Comparison of ENCODE assay signal across 19 cellular contexts in genomic region chr15:58171476-58172061, GRCh38. TPM values are rescaled to one million over a fixed set of nuclear protein-coding genes. Genes with fewer than 3 reads are reported as not detected.
DNase-seq lines count a peak whose midpoint lies in the region; ATAC-seq, FAIRE-seq and TF ChIP-seq lines count a peak whose summit lies in the region.
"Had no signal": no experiment of that assay in that cellular context is flagged by ENCODE, and none has a peak within 500 bp of the region (broad histone marks: within the 10 kb centered on the region; RNA-seq: fewer than 3 reads in every experiment).

No MANE protein-coding gene starts in this region.

- FAIRE-seq in HepG2 (lab: Jason Lieb, UNC) = no peak
- no peak for FAIRE-seq in H1 (lab: Jason Lieb, UNC)
- no peak for FAIRE-seq in D721Med (lab: Jason Lieb, UNC)
- FAIRE-seq: G401.6, GM12892, GM18507, H54 had no signal

- peaks cover 10% of the 10 kb centered on the region for H3K4me1 Mint-ChIP-seq in neural progenitor cell
- H3K4me1 Mint-ChIP-seq: CD4-positive, CD25-positive, alpha-beta regulatory T cell; CD8-positive, alpha-beta memory T cell had no signal

- peaks cover 9% of the 10 kb centered on the region for H3F3A ChIP-seq in neural progenitor cell (ENCODE audit: low read depth)

- no peak overlapping the region for H3K4me3 Mint-ChIP-seq in neural progenitor cell
- H3K4me3 Mint-ChIP-seq: CD4-positive, CD25-positive, alpha-beta regulatory T cell; CD8-positive, alpha-beta memory T cell had no signal

- H2BK20ac ChIP-seq in H1 (ENCODE audit: low read length) = no peak overlapping the region

- H3K23ac ChIP-seq in H1 (ENCODE audit: insufficient read length) = no peak overlapping the region

- no peak overlapping the region for H3K14ac ChIP-seq in H1 (ENCODE audit: insufficient read length)

- H3K9me3 Mint-ChIP-seq in neural progenitor cell = no peaks in the 10 kb centered on the region
- H3K9me3 Mint-ChIP-seq: CD8-positive, alpha-beta memory T cell had no signal

- H3K27me3 Mint-ChIP-seq in neural progenitor cell (ENCODE audit: insufficient read depth, low read depth) = peaks cover 4% of the 10 kb centered on the region

- H2BK15ac ChIP-seq in H1 (ENCODE audit: low read length) = no peak overlapping the region

- no peak overlapping the region for H4K5ac ChIP-seq in H1 (ENCODE audit: insufficient read length, low read depth, low read length)

- TF ChIP-seq RAD21 in HepG2 (CRISPR knock-in tag; IDR thresholded peaks at IDR 0.05) (no peak), H1 (IDR thresholded peaks at IDR 0.05 in 1 of 2, conservative IDR thresholded peaks at IDR 0.05 in 1 of 2; ENCODE audit: low read depth in 2 of 2, low read length in 2 of 2) (no peak)

- no peak for DNase-seq in HepG2 (ENCODE audit: low spot score)
- no peak for DNase-seq in right lobe of liver
- no peak for DNase-seq in H1 (ENCODE audit: low read depth in 1 of 2, low spot score in 2 of 2)
- DNase-seq in neural progenitor cell (ENCODE audit: low spot score) = peak; percentile 15
- no peak for DNase-seq in NCI-H226
- DNase-seq in D721Med (ENCODE audit: insufficient read length, low spot score) = no peak
- DNase-seq: BE2C; C1 segment of cervical spinal cord; CD4-positive, CD25-positive, alpha-beta regulatory T cell; CD8-positive, alpha-beta memory T cell; COR-L47; GM23248 had no signal

- no peak for ATAC-seq in HepG2
- ATAC-seq in right lobe of liver = no peak
- ATAC-seq in HG02571 (IDR thresholded peaks at IDR 0.05; ENCODE audit: unreplicated experiment) = no peak
- ATAC-seq: HCT116 had no signal

- H4K20me1 ChIP-seq in HepG2 (ENCODE audit: insufficient read depth, low read length) (no peaks in the 10 kb centered on the region), H1 (replicated peaks in 1 of 2; ENCODE audit: control insufficient read depth in 1 of 2, insufficient read depth in 2 of 2, low read length in 2 of 2) (no peaks in the 10 kb centered on the region), neural progenitor cell (ENCODE audit: low read depth) (no peaks in the 10 kb centered on the region)

- no peak overlapping the region for H3K56ac ChIP-seq in H1 (replicated peaks; ENCODE audit: insufficient read length, low read depth, low read length)

- WGBS in HepG2 (ENCODE audit: low lambda C conversion rate) = 8% methylated on average over 1 of the region's 1 CpG
- 100% methylated on average over 1 of the region's 1 CpG for WGBS in right lobe of liver (ENCODE audit: insufficient coverage, low coverage, low lambda C conversion rate, missing lambda C conversion rate)
- WGBS in H1 (ENCODE audit: extremely low coverage in 1 of 2, insufficient coverage in 1 of 2, insufficient read length in 1 of 2, insufficient replicate concordance in 2 of 2, low coverage in 1 of 2, low lambda C conversion rate in 2 of 2, missing lambda C conversion rate in 1 of 2), 2 experiments = 92% methylated on average over 1 of the region's 1 CpG; no CpG with 5 or more reads in 1 of the 2 experiments

- no peaks in the 10 kb centered on the region for H3K9me3 ChIP-seq in HepG2 (ENCODE audit: low read length)
- no peaks in the 10 kb centered on the region for H3K9me3 ChIP-seq in right lobe of liver
- H3K9me3 ChIP-seq in H1 (ENCODE audit: insufficient read depth in 2 of 2, low read depth in 1 of 2, low read length in 1 of 2) = no peaks in the 10 kb centered on the region
- no peaks in the 10 kb centered on the region for H3K9me3 ChIP-seq in neural progenitor cell (ENCODE audit: low read depth)
- H3K9me3 ChIP-seq: BE2C had no signal

- H2BK120ac ChIP-seq in H1 (replicated peaks; ENCODE audit: low read depth, low read length) = no peak overlapping the region

- in situ Hi-C loops in HepG2 (cut with HindIII; ENCODE audit: extremely low pct_ligation_motif_present, low pct_unique_long_range_greater_than_20kb) = no loop called here

- H3K79me2 ChIP-seq in HepG2 (ENCODE audit: insufficient read depth, low read length) (no peaks in the 10 kb centered on the region), H1 (ENCODE audit: control insufficient read depth in 1 of 2, insufficient read depth in 2 of 2, low read length in 2 of 2) (no peaks in the 10 kb centered on the region), neural progenitor cell (ENCODE audit: low read depth) (no peaks in the 10 kb centered on the region)

- H3K27ac Mint-ChIP-seq in neural progenitor cell = no peak overlapping the region
- H3K27ac Mint-ChIP-seq: CD4-positive, CD25-positive, alpha-beta regulatory T cell; CD8-positive, alpha-beta memory T cell had no signal

- H3K4me1 ChIP-seq in HepG2 (ENCODE audit: insufficient read depth, low read length) (peaks cover 26% of the 10 kb centered on the region), right lobe of liver (no peaks in the 10 kb centered on the region), H1 (replicated peaks in 1 of 4; ENCODE audit: control insufficient read depth in 3 of 4, insufficient read depth in 4 of 4, low read length in 3 of 4) (no peaks in the 10 kb centered on the region), neural progenitor cell (peaks cover 17% of the 10 kb centered on the region)

- H3K9ac ChIP-seq in HepG2 (ENCODE audit: insufficient read depth, low read depth, low read length) = no peak overlapping the region
- H3K9ac ChIP-seq in H1 (replicated peaks in 1 of 4; ENCODE audit: extremely low read depth in 1 of 4, low read depth in 3 of 4, low read length in 3 of 4) = no peak overlapping the region
- no peak overlapping the region for H3K9ac ChIP-seq in neural progenitor cell
- H3K9ac ChIP-seq: GM23248 had no signal

- no peak overlapping the region for H2BK12ac ChIP-seq in H1 (ENCODE audit: low read depth, low read length)

- H3K4me2 ChIP-seq in HepG2 (ENCODE audit: low read depth, low read length) (no peak overlapping the region), H1 (ENCODE audit: insufficient read depth in 1 of 2, low read depth in 2 of 2, low read length in 2 of 2) (no peak overlapping the region), neural progenitor cell (no peak overlapping the region)

- no peaks in the 10 kb centered on the region for H3K27me3 ChIP-seq in HepG2 (ENCODE audit: control insufficient read depth in 1 of 2, insufficient read depth in 2 of 2, low read length in 2 of 2)
- no peaks in the 10 kb centered on the region for H3K27me3 ChIP-seq in right lobe of liver
- no peaks in the 10 kb centered on the region; a peak in 1 of 7 replicates for H3K27me3 ChIP-seq in H1 (replicated peaks in 1 of 4; ENCODE audit: control insufficient read depth in 3 of 4, extremely low read depth in 1 of 4, insufficient read depth in 3 of 4, low read length in 3 of 4)
- no peaks in the 10 kb centered on the region for H3K27me3 ChIP-seq in neural progenitor cell
- H3K27me3 ChIP-seq: BE2C had no signal

- POLR2A ChIA-PET in HepG2 (lab: Yijun Ruan, JAX) = no interaction called here
- POLR2A ChIA-PET in H1 (lab: Charles Lee; ENCODE audit: partially characterized antibody) = no interaction called here

- H3K27ac ChIP-seq in HepG2 (ENCODE audit: extremely low read length, insufficient read depth, low read length) = no peak overlapping the region
- H3K27ac ChIP-seq in right lobe of liver = no peak overlapping the region
- no peak overlapping the region for H3K27ac ChIP-seq in H1 (ENCODE audit: low read depth, low read length)
- no peak overlapping the region for H3K27ac ChIP-seq in neural progenitor cell
- H3K27ac ChIP-seq: GM23248 had no signal

- H3K23me2 ChIP-seq in H1 (ENCODE audit: low read depth, low read length) = no peaks in the 10 kb centered on the region

- no peak overlapping the region for H4K91ac ChIP-seq in H1 (replicated peaks; ENCODE audit: insufficient read length, low read length)

- no peak overlapping the region for H4K8ac ChIP-seq in H1 (ENCODE audit: extremely low read depth, insufficient read depth, low read length)

- CTCF ChIA-PET in HepG2 (lab: Yijun Ruan, JAX; ENCODE audit: low intra/inter-chr PET ratio, low total read pairs) = no interaction called here
- CTCF ChIA-PET in H1 (lab: Charles Lee; ENCODE audit: partially characterized antibody) = interaction anchor here (0.6 to 4.8 kb wide), 3 partner anchors 10 to 300 kb away, joined by 3 to 20 read pairs (median 4); partner anchors contain the start of gene ALDH1A2

- TF ChIP-seq CTCF in HepG2 (CRISPR knock-in tag; IDR thresholded peaks at IDR 0.05) = no peak
- TF ChIP-seq CTCF in right lobe of liver (IDR thresholded peaks at IDR 0.05) = no peak
- no peak for TF ChIP-seq CTCF in H1 (IDR thresholded peaks at IDR 0.05; ENCODE audit: control extremely low read depth in 1 of 3, insufficient read depth in 1 of 3, low read depth in 1 of 3, low read length in 3 of 3)
- no peak for TF ChIP-seq CTCF in neural progenitor cell (IDR thresholded peaks at IDR 0.05)
- TF ChIP-seq CTCF in D721Med (IDR thresholded peaks at IDR 0.05; ENCODE audit: insufficient read depth, missing control alignments) = no peak

- no peaks in the 10 kb centered on the region for H3K36me3 ChIP-seq in HepG2 (replicated peaks in 1 of 2; ENCODE audit: control insufficient read depth in 1 of 2, insufficient read depth in 2 of 2, low read length in 2 of 2)
- peaks cover 0 to 90% (median 16%) of the 10 kb centered on the region in 4 donors for H3K36me3 ChIP-seq in right lobe of liver
- no peaks in the 10 kb centered on the region for H3K36me3 ChIP-seq in H1 (ENCODE audit: control insufficient read depth in 2 of 4, insufficient read depth in 4 of 4, low read length in 3 of 4)
- no peaks in the 10 kb centered on the region for H3K36me3 ChIP-seq in neural progenitor cell
- H3K36me3 ChIP-seq: BE2C had no signal

- H2BK5ac ChIP-seq in H1 (ENCODE audit: low read depth, low read length) = no peak overlapping the region

- no TSS peak for BruUV-seq in HepG2 (replicated peaks; lab: Mats Ljungman, UMichigan)

- intact Hi-C loops in HepG2 (cut with micrococcal nuclease; ENCODE audit: unreplicated experiment) (no loop called here), right lobe of liver (cut with DNase I) (loop anchor here in 1 of 2 donors (10.0 kb wide), 1 partner anchor 57 kb away; no protein-coding TSS in a partner anchor)

- H3K18ac ChIP-seq in H1 (ENCODE audit: extremely low read depth, low read length) = no peak overlapping the region

- H2AK5ac ChIP-seq in H1 (ENCODE audit: low read depth, low read length) = no peak overlapping the region

- no peak overlapping the region for H3K4ac ChIP-seq in H1 (replicated peaks; ENCODE audit: insufficient read length, low read depth, low read length)

- TF ChIP-seq EP300 in HepG2 (IDR thresholded peaks at IDR 0.05; ENCODE audit: low read depth in 2 of 2, low read length in 2 of 2) = no peak
- TF ChIP-seq EP300 in HepG2 (CRISPR knock-in tag; IDR thresholded peaks at IDR 0.05; ENCODE audit: borderline replicate concordance) = no peak
- no peak for TF ChIP-seq EP300 in H1 (IDR thresholded peaks at IDR 0.05; ENCODE audit: borderline replicate concordance in 1 of 2, low read depth in 2 of 2, low read length in 2 of 2)

- no peaks in the 10 kb centered on the region for H3K36me3 Mint-ChIP-seq in neural progenitor cell
- H3K36me3 Mint-ChIP-seq: CD4-positive, CD25-positive, alpha-beta regulatory T cell; CD8-positive, alpha-beta memory T cell had no signal

- no peak overlapping the region for H2AFZ ChIP-seq in HepG2 (ENCODE audit: low read length)
- peak overlapping the region; percentile 73; the same call in 1 of the 2 replicates for H2AFZ ChIP-seq in H1 (ENCODE audit: low read length)
- H2AFZ ChIP-seq in neural progenitor cell (replicated peaks) = peak overlapping the region; percentile 11
- H2AFZ ChIP-seq: GM23248 had no signal

- no peak overlapping the region for H3K4me3 ChIP-seq in HepG2 (replicated peaks in 1 of 3; ENCODE audit: insufficient read depth in 1 of 3, low read depth in 2 of 3, low read length in 3 of 3)
- no peak overlapping the region for H3K4me3 ChIP-seq in right lobe of liver
- no peak overlapping the region for H3K4me3 ChIP-seq in H1 (ENCODE audit: extremely low read depth in 1 of 4, insufficient read depth in 2 of 4, low read depth in 3 of 4, low read length in 4 of 4)
- no peak overlapping the region for H3K4me3 ChIP-seq in neural progenitor cell
- H3K4me3 ChIP-seq: GM23248 had no signal

- no peaks in the 10 kb centered on the region for H3K79me1 ChIP-seq in H1 (ENCODE audit: low read depth, low read length)

- TF ChIP-seq POLR2A in HepG2 (IDR thresholded peaks at IDR 0.05; ENCODE audit: insufficient read depth in 1 of 2, low read depth in 2 of 2, low read length in 2 of 2) (no peak), right lobe of liver (IDR thresholded peaks at IDR 0.05) (no peak), H1 (IDR thresholded peaks at IDR 0.05; ENCODE audit: control extremely low read depth in 1 of 2, low read depth in 2 of 2, low read length in 2 of 2) (no peak)

RNA-seq across cellular contexts. Expression of gene AQP9, which starts 33.4 kb away (rescaled TPM):
- total RNA-seq in HepG2 (2016; rRNA removed; fragmentation: Illumina TruSeq; extraction: Trizol) (not detected in 2 replicates), right lobe of liver (100 to 1,000 TPM in 4 of 6 experiments, 10 to 100 TPM in 2; 72.9 to 350 (median 156) TPM), neural progenitor cell (ENCODE audit: low replicate concordance) (not detected in 2 replicates)
- total RNA-seq in HepG2 (2016; cell fraction: cytosol; rRNA removed; fragmentation: Illumina TruSeq; extraction: Trizol; ENCODE audit: low read depth) = not detected in 2 replicates
- not detected in 2 replicates for total RNA-seq in HepG2 (2016; cell fraction: insoluble cytoplasmic fraction; rRNA removed; fragmentation: Illumina TruSeq; extraction: Trizol)
- total RNA-seq in HepG2 (2016; cell fraction: membrane; rRNA removed; fragmentation: Illumina TruSeq; extraction: Trizol) = 0.09 TPM in 1 of 2 replicates, not detected in the other
- total RNA-seq in HepG2 (2016; cell fraction: nucleus; rRNA removed; fragmentation: Illumina TruSeq; extraction: Trizol) = not detected in 2 replicates
- polyA plus RNA-seq in HepG2 (2011; rRNA removed) (0.03 TPM in 1 of 2 replicates, not detected in the other), H1 (2011; rRNA removed) (not detected in 2 replicates)
- polyA plus RNA-seq in HepG2 (2011; cell fraction: cytosol; rRNA removed) = 0.05 TPM in 1 of 2 replicates, not detected in the other
- not detected in 2 replicates for polyA plus RNA-seq in HepG2 (2011; cell fraction: nucleus; rRNA removed)
- polyA plus RNA-seq in HepG2 (2012) = 0.11 TPM in 1 of 2 replicates, not detected in the other
- polyA plus RNA-seq in HepG2 (2016; cell fraction: cytosol; fragmentation: Illumina TruSeq; extraction: Trizol; ENCODE audit: low read depth) = not detected in 2 replicates
- polyA plus RNA-seq in HepG2 (2016; cell fraction: insoluble cytoplasmic fraction; fragmentation: Illumina TruSeq; extraction: Trizol; ENCODE audit: low read depth) = 0.12 TPM in 1 of 2 replicates, not detected in the other
- polyA plus RNA-seq in HepG2 (2016; cell fraction: membrane; fragmentation: Illumina TruSeq; extraction: Trizol; ENCODE audit: low read depth) = not detected in 2 replicates
- polyA plus RNA-seq in HepG2 (2016; cell fraction: nucleus; fragmentation: Illumina TruSeq; extraction: Trizol; ENCODE audit: insufficient read depth, low read depth) = not detected in 2 replicates
- not detected in 2 replicates for polyA minus RNA-seq in HepG2 (2011; rRNA and poly(A)+ RNA removed; ENCODE audit: low replicate concordance)
- not detected in 2 replicates for polyA minus RNA-seq in HepG2 (2011; cell fraction: cytosol; rRNA and poly(A)+ RNA removed)
- polyA minus RNA-seq in HepG2 (2011; cell fraction: nucleus; rRNA and poly(A)+ RNA removed) = not detected in 2 replicates
- not detected in 2 replicates for total RNA-seq in H1 (2021; fragmentation: NEBNext Ultra II Directional; extraction: Animal tissue kit (Norgen Biotek cat#: 25700))
- not detected for polyA plus RNA-seq in H1 (2011; cell fraction: cytosol; rRNA removed)
- polyA plus RNA-seq in H1 (2011; cell fraction: nucleus; rRNA removed) = not detected
- polyA plus RNA-seq in H1 (2012, experiment 1 of 2) = not detected in 4 replicates
- not detected for polyA plus RNA-seq in H1 (2012, experiment 2 of 2)
- polyA plus RNA-seq in H1 (2013, experiment 1 of 2) = not detected
- not detected for polyA plus RNA-seq in H1 (2013, experiment 2 of 2)
- not detected in 2 replicates for polyA minus RNA-seq in H1 (2011; rRNA and poly(A)+ RNA removed)
- polyA minus RNA-seq in H1 (2011; cell fraction: cytosol; rRNA and poly(A)+ RNA removed) = not detected
- not detected for polyA minus RNA-seq in H1 (2011; cell fraction: nucleus; rRNA and poly(A)+ RNA removed)
- total RNA-seq: A172; CD4-positive, CD25-positive, alpha-beta regulatory T cell; GM23248 had no signal
- polyA plus RNA-seq: CD8-positive, alpha-beta memory T cell; GM23248 had no signal

Comparison
In these comparisons a context has a peak if more than half of its experiments do, and no peak if none do; other contexts are left out.
1. RNA of gene AQP9, which starts 33.4 kb away (total RNA-seq): 72.9 to 350 TPM in right lobe of liver; 0.09 TPM in HepG2, not detected in H1 and not detected in neural progenitor cell; every median in the first group is over 10 times any median in the second.